In the genomic region with DNA sequence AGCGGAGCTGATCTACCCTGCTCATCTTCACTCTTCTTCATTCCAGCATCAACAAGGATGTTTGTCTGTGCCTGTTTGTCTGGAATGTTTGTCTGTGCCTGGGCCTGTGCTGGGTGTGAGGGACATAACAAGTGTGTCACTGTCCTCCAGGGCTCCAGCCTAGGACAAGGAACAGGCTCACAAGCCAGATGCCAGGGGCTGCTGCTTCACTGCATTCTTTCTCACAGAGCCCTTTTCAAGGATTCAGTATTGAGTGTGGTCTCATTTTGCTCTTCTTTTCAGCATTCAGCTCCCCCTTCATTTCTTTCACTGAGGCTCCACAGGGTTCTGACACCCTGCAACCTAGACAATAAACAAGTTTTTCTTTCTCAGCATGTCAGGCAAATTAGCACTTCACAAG, we compare ENCODE assay signal across 17 cellular contexts. TPM values are rescaled to one million over a fixed set of nuclear protein-coding genes. Genes with fewer than 3 reads are reported as not detected.
"Had no signal": no experiment of that assay in that cellular context is flagged by ENCODE, and none has a peak within 500 bp of the region (broad histone marks: within the 10 kb centered on the region; RNA-seq: fewer than 3 reads in every experiment).

No MANE protein-coding gene starts in this region.

- ATAC-seq: effector memory CD8-positive, alpha-beta T cell; mucosa of descending colon; naive thymus-derived CD4-positive, alpha-beta T cell had no signal

- H3K9me3 ChIP-seq: heart left ventricle, mucosa of descending colon, neutrophil had no signal

- H3K27ac ChIP-seq: neutrophil had no signal

- H3K4me3 ChIP-seq: heart left ventricle, mucosa of descending colon had no signal

- H3K36me3 ChIP-seq: heart left ventricle, neutrophil had no signal

- H3K27me3 ChIP-seq: heart left ventricle, neutrophil had no signal

- DNase-seq: activated naive CD4-positive, alpha-beta T cell; activated naive CD8-positive, alpha-beta T cell treated with anti-CD3 and anti-CD28 coated beads, Interleukin-2, amount 10 ng/mL, durations not matched to agents 7 days and 5 days; effector memory CD8-positive, alpha-beta T cell; mucosa of descending colon; naive thymus-derived CD4-positive, alpha-beta T cell; small intestine; stimulated activated CD4-positive, alpha-beta T cell treated with anti-CD3 and anti-CD28 coated beads, Interleukin-4, amount 100 ng/mL, for 24 hours; stimulated activated naive CD4-positive, alpha-beta T cell; SW 1271; trophoblast cell had no signal

RNA-seq across cellular contexts. Expression of gene KY, which starts 43.6 kb away (rescaled TPM):
- total RNA-seq: activated CD8-positive, alpha-beta memory T cell treated with anti-CD3 and anti-CD28 coated beads for 36 hours; activated naive CD8-positive, alpha-beta T cell treated with anti-CD3 and anti-CD28 coated beads, Interleukin-2, amount 10 ng/mL, durations not matched to agents 7 days and 5 days; activated T-helper 1 cell treated with anti-CD3 and anti-CD28 coated beads, Interleukin-12 subunit alpha, Interleukin-12 subunit beta, Interleukin-2, Interleukin-4 antibody, amounts not matched to agents 30 ng/mL and 10 ng/mL and 1 ng/mL, durations not matched to agents 14 hours and 24 hours and 36 hours; left lobe of liver; naive thymus-derived CD4-positive, alpha-beta T cell; subcutaneous adipose tissue; T-helper 2 cell treated with Interferon-gamma antibody and Interleukin-4, amounts not matched to agents 100 ng/mL and 5 ng/mL, for 36 hours had no signal
- polyA plus RNA-seq: naive thymus-derived CD4-positive, alpha-beta T cell had no signal
